Comparison of ENCODE assay signal across 10 cellular contexts in genomic region chr7:100432621-100433275, GRCh38. TPM values are rescaled to one million over a fixed set of nuclear protein-coding genes. Genes with fewer than 3 reads are reported as not detected.
DNase-seq lines count a peak whose midpoint lies in the region; ATAC-seq and TF ChIP-seq lines count a peak whose summit lies in the region.
"Had no signal": no experiment of that assay in that cellular context is flagged by ENCODE, and none has a peak within 500 bp of the region (broad histone marks: within the 10 kb centered on the region; RNA-seq: fewer than 3 reads in every experiment).

No MANE protein-coding gene starts in this region.

- peak overlapping the region; percentile 89 for H3K4me3 Mint-ChIP-seq in stimulated activated naive CD8-positive, alpha-beta T cell treated with anti-CD3 and anti-CD28 coated beads, Interleukin-15, Interleukin-2, amounts not matched to agents 100 ng/mL and 50 ng/mL, for 24 hours
- peak overlapping the region; percentile 87 for H3K4me3 Mint-ChIP-seq in activated T-helper 17 cell treated with anti-CD3 and anti-CD28 coated beads, Interleukin-2, amount 50 U/mL, for 72 hours
- H3K4me3 Mint-ChIP-seq in mesothelial cell of epicardium = peak overlapping the region; percentile 81
- H3K4me3 Mint-ChIP-seq: memory B cell had no signal

- H3K27me3 Mint-ChIP-seq in stimulated activated naive CD8-positive, alpha-beta T cell treated with anti-CD3 and anti-CD28 coated beads, Interleukin-15, Interleukin-2, amounts not matched to agents 100 ng/mL and 50 ng/mL, for 24 hours = peaks cover 4% of the 10 kb centered on the region
- no peaks in the 10 kb centered on the region for H3K27me3 Mint-ChIP-seq in activated T-helper 17 cell treated with anti-CD3 and anti-CD28 coated beads, Interleukin-2, amount 50 U/mL, for 72 hours
- H3K27me3 Mint-ChIP-seq in mesothelial cell of epicardium (ENCODE audit: low read depth) = peaks cover 1% of the 10 kb centered on the region
- H3K27me3 Mint-ChIP-seq: memory B cell had no signal

- H3K9me3 Mint-ChIP-seq in stimulated activated naive CD8-positive, alpha-beta T cell treated with anti-CD3 and anti-CD28 coated beads, Interleukin-15, Interleukin-2, amounts not matched to agents 100 ng/mL and 50 ng/mL, for 24 hours = no peaks in the 10 kb centered on the region
- H3K9me3 Mint-ChIP-seq in activated T-helper 17 cell treated with anti-CD3 and anti-CD28 coated beads, Interleukin-2, amount 50 U/mL, for 72 hours = peaks cover 4% of the 10 kb centered on the region
- no peaks in the 10 kb centered on the region for H3K9me3 Mint-ChIP-seq in mesothelial cell of epicardium
- H3K9me3 Mint-ChIP-seq: memory B cell had no signal

- no peak for DNase-seq in stimulated activated naive CD8-positive, alpha-beta T cell treated with anti-CD3 and anti-CD28 coated beads, Interleukin-15, Interleukin-2, amounts not matched to agents 100 U/mL and 50 U/mL, for 24 hours
- no peak for DNase-seq in mesothelial cell of epicardium (ENCODE audit: low spot score in 2 of 2, unreplicated experiment in 2 of 2)
- no peak for DNase-seq in SW 1271 (lab: John Stamatoyannopoulos, UW)
- DNase-seq: stimulated activated CD4-positive, alpha-beta T cell treated with anti-CD3 and anti-CD28 coated beads, Interleukin-12 subunit alpha, Interleukin-12 subunit beta, amount 100 ng/mL, for 4 hours had no signal

- no peak for TF ChIP-seq CTCF in mesothelial cell of epicardium (IDR thresholded peaks at IDR 0.05; ENCODE audit: unreplicated experiment)

- ATAC-seq in stimulated activated naive CD8-positive, alpha-beta T cell treated with anti-CD3 and anti-CD28 coated beads, Interleukin-15, Interleukin-2, amounts not matched to agents 100 U/mL and 50 U/mL, for 24 hours = no peak
- ATAC-seq in activated T-helper 17 cell treated with anti-CD3 and anti-CD28 coated beads, Interleukin-2, amount 50 U/mL, for 72 hours (replicated peaks) = no peak
- no peak for ATAC-seq in HG02852 (IDR thresholded peaks at IDR 0.05; ENCODE audit: unreplicated experiment)
- ATAC-seq in GM19395 (IDR thresholded peaks at IDR 0.05; ENCODE audit: unreplicated experiment) = no peak
- no peak for ATAC-seq in GM18498 (IDR thresholded peaks at IDR 0.05; ENCODE audit: unreplicated experiment)

- peak overlapping the region; percentile 87 for H3K27ac Mint-ChIP-seq in stimulated activated naive CD8-positive, alpha-beta T cell treated with anti-CD3 and anti-CD28 coated beads, Interleukin-15, Interleukin-2, amounts not matched to agents 100 ng/mL and 50 ng/mL, for 24 hours
- peak overlapping the region; percentile 91 for H3K27ac Mint-ChIP-seq in activated T-helper 17 cell treated with anti-CD3 and anti-CD28 coated beads, Interleukin-2, amount 50 U/mL, for 72 hours
- H3K27ac Mint-ChIP-seq in mesothelial cell of epicardium = peak overlapping the region; percentile 88

- H3K4me1 Mint-ChIP-seq in stimulated activated naive CD8-positive, alpha-beta T cell treated with anti-CD3 and anti-CD28 coated beads, Interleukin-15, Interleukin-2, amounts not matched to agents 100 ng/mL and 50 ng/mL, for 24 hours (ENCODE audit: low read depth) = peaks cover 66% of the 10 kb centered on the region
- H3K4me1 Mint-ChIP-seq in activated T-helper 17 cell treated with anti-CD3 and anti-CD28 coated beads, Interleukin-2, amount 50 U/mL, for 72 hours = peaks cover 38% of the 10 kb centered on the region
- H3K4me1 Mint-ChIP-seq in mesothelial cell of epicardium = peaks cover 44% of the 10 kb centered on the region

- peaks cover 51% of the 10 kb centered on the region for H3K36me3 Mint-ChIP-seq in stimulated activated naive CD8-positive, alpha-beta T cell treated with anti-CD3 and anti-CD28 coated beads, Interleukin-15, Interleukin-2, amounts not matched to agents 100 ng/mL and 50 ng/mL, for 24 hours (ENCODE audit: low read depth)
- H3K36me3 Mint-ChIP-seq in activated T-helper 17 cell treated with anti-CD3 and anti-CD28 coated beads, Interleukin-2, amount 50 U/mL, for 72 hours (ENCODE audit: low read depth) = peaks cover 85% of the 10 kb centered on the region
- H3K36me3 Mint-ChIP-seq in mesothelial cell of epicardium = peaks cover 6% of the 10 kb centered on the region

RNA-seq across cellular contexts. Expression of gene MEPCE, which starts 3.1 kb away (rescaled TPM):
- total RNA-seq in activated T-helper 17 cell treated with anti-CD3 and anti-CD28 coated beads, Interleukin-2, amount 50 U/mL, for 72 hours = 10 to 100 TPM; 59.5 to 65.2 TPM
- 34.7 to 38.5 TPM (median 38.4 TPM) in 3 replicates for total RNA-seq in mesothelial cell of epicardium

RNA-seq across cellular contexts. Expression of gene PPP1R35, which starts 3.5 kb away (rescaled TPM):
- total RNA-seq in activated T-helper 17 cell treated with anti-CD3 and anti-CD28 coated beads, Interleukin-2, amount 50 U/mL, for 72 hours = 10 to 100 TPM; 51.2 to 63.6 TPM
- 25.7 to 29.3 TPM (median 26.6 TPM) in 3 replicates for total RNA-seq in mesothelial cell of epicardium

RNA-seq across cellular contexts. Expression of gene ZCWPW1, which starts 4.2 kb away (rescaled TPM):
- 1 to 10 TPM; 3.1 to 3.8 TPM for total RNA-seq in activated T-helper 17 cell treated with anti-CD3 and anti-CD28 coated beads, Interleukin-2, amount 50 U/mL, for 72 hours
- 3.4 to 6.1 TPM (median 4.3 TPM) in 3 replicates for total RNA-seq in mesothelial cell of epicardium

RNA-seq across cellular contexts. Expression of gene SPACDR, which starts 31.3 kb away (rescaled TPM):
- total RNA-seq in activated T-helper 17 cell treated with anti-CD3 and anti-CD28 coated beads, Interleukin-2, amount 50 U/mL, for 72 hours = 10 to 100 TPM in 1 of 2 donors, 1 to 10 TPM in 1; 3.3 to 17.3 TPM
- 2.0 to 3.6 TPM (median 3.3 TPM) in 3 replicates for total RNA-seq in mesothelial cell of epicardium

RNA-seq across cellular contexts. Expression of gene TSC22D4, which starts 46.3 kb away (rescaled TPM):
- total RNA-seq in activated T-helper 17 cell treated with anti-CD3 and anti-CD28 coated beads, Interleukin-2, amount 50 U/mL, for 72 hours = 100 to 1,000 TPM in 1 of 2 donors, 10 to 100 TPM in 1; 88.5 to 163 TPM
- total RNA-seq in mesothelial cell of epicardium = 50.5 to 52.7 TPM (median 52.4 TPM) in 3 replicates
